Comparison of ENCODE assay signal across 8 cellular contexts in the genomic region with DNA sequence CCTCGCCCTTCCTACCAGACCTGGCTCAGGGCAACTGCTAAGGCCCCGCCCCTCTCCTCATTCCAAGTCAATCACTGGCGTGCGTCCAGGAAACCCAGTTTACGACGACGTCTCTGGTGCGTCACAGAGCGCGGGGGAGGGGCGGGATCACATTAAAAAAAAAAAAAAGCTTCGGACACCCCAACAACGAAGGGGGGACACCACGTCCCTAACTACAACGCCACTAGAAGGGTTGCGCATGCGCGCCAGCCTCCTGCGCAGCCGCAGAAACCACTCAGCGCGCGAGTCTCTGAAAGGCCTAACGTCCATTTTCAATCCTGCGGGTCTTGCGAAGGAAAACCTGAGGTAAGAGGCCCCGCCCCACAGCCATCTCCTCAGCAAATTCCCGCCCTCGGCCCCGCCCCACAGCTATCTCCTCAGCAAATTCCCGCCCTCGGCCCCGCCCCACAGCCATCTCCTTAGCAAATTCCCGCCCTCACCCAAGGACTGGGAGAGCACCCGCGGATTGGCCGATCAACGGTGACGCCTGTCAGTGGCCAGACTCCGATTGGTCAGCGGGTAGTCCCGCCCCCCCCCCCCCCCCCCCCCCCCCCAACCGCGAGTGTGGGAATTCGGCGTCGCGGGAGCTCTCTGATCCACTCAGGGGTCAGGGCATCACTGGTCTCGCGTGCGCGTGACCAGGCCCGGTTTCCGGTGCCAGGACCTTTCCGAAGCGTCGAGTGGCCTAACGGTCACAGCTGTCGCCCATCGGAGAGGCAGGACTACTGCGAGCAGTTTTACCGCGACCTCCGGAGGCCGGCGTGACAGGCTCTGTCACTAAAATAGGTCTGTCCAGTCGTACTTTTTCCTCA. TPM values are rescaled to one million over a fixed set of nuclear protein-coding genes. Genes with fewer than 3 reads are reported as not detected.
DNase-seq lines count a peak whose midpoint lies in the region; ATAC-seq, FAIRE-seq and TF ChIP-seq lines count a peak whose summit lies in the region.

A gene with protein sequence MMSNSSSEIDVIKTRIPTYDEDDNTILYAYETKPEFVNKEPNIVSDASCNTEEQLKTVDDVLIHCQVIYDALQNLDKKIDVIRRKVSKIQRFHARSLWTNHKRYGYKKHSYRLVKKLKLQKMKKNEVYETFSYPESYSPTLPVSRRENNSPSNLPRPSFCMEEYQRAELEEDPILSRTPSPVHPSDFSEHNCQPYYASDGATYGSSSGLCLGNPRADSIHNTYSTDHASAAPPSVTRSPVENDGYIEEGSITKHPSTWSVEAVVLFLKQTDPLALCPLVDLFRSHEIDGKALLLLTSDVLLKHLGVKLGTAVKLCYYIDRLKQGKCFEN (plus strand): TSS at position 638 of the 851 bp plus-strand sequence. CDS start 6,694 bp downstream, outside the sequence.

- peak within 1 kb of the TSS; percentile 44 to 82 (median 67) for H3K4me3 ChIP-seq in heart left ventricle
- peak within 1 kb of the TSS; percentile 25 to 49 (median 38) for H3K4me3 ChIP-seq in pancreas
- peak within 1 kb of the TSS; percentile 85 for H3K4me3 ChIP-seq in thoracic aorta

- H3K9me3 ChIP-seq in heart left ventricle = no peaks in the 10 kb centered on the region
- H3K9me3 ChIP-seq in pancreas = no peaks in the 10 kb centered on the region
- H3K9me3 ChIP-seq in thoracic aorta = no peaks in the 10 kb centered on the region

- WGBS in heart left ventricle, 4 donors = 0 to 47% (median 18%) methylated on average over 42 to 67 of the region's 67 CpGs
- WGBS in pancreas, 2 donors = 0 to 39% methylated on average over 55 to 66 of the region's 67 CpGs

- peak; percentile 45 for TF ChIP-seq POLR2A in H54 (IDR thresholded peaks at IDR 0.05; ENCODE audit: low read depth, low read length)
- peak in 1 of 2 donors; percentile 45 for TF ChIP-seq POLR2A in heart left ventricle (IDR thresholded peaks at IDR 0.05)

- ATAC-seq in heart left ventricle = peak; percentile 94 to 98 (median 98)
- peak; percentile 91 to 95 (median 93) for ATAC-seq in pancreas
- ATAC-seq in thoracic aorta (ENCODE audit: insufficient number of reproducible peaks, low FRiP score, low read depth) = peak; percentile 85

- peaks cover 0 to 16% (median 0%) of the 10 kb centered on the region in 9 donors for H3K27me3 ChIP-seq in heart left ventricle
- H3K27me3 ChIP-seq in pancreas = peaks cover 0 to 4% (median 0%) of the 10 kb centered on the region in 4 donors
- H3K27me3 ChIP-seq in thoracic aorta (replicated peaks; ENCODE audit: insufficient read depth) = no peaks in the 10 kb centered on the region

- H3K27ac ChIP-seq in heart left ventricle (peak within 1 kb of the TSS; percentile 69 to 93 (median 88)), pancreas (peak within 1 kb of the TSS; percentile 60 to 90 (median 79)), thoracic aorta (peak within 1 kb of the TSS; percentile 91 to 95)

- FAIRE-seq in H54 (lab: Jason Lieb, UNC) = peak; percentile 6
- FAIRE-seq in pancreas (lab: Jason Lieb, UNC) = peak; percentile 93

- intact Hi-C loops in heart left ventricle (cut with DNase I) = no loop called here
- intact Hi-C loops in pancreas (cut with DNase I) = no loop called here

- H3K4me1 ChIP-seq in heart left ventricle (peaks cover 0 to 11% (median 2%) of the 10 kb centered on the region in 12 donors), pancreas (peaks cover 0 to 7% (median 4%) of the 10 kb centered on the region in 3 donors), thoracic aorta (ENCODE audit: control insufficient read depth in 1 of 2, low read depth in 2 of 2) (peaks cover 0 to 9% of the 10 kb centered on the region in 2 donors)

- peak; percentile 98 for DNase-seq in DMS 273 (lab: John Stamatoyannopoulos, UW; ENCODE audit: unreplicated experiment)
- DNase-seq in H54 (ENCODE audit: insufficient read length, low spot score) = peak; percentile 30
- peak; percentile 98 for DNase-seq in NCI-H1092 (lab: John Stamatoyannopoulos, UW)
- DNase-seq in T-helper 1 cell = peak; percentile 69 to 88 (median 80)
- DNase-seq in amniotic stem cell (lab: John Stamatoyannopoulos, UW) = peak; percentile 91
- peak; percentile 96 to 98 (median 97) for DNase-seq in heart left ventricle
- DNase-seq in pancreas = peak; percentile 94 to 98 (median 97)
- peak; percentile 92 for DNase-seq in thoracic aorta (ENCODE audit: low spot score)

- TF ChIP-seq CTCF in heart left ventricle (IDR thresholded peaks at IDR 0.05) (no peak), pancreas (IDR thresholded peaks at IDR 0.05) (no peak), thoracic aorta (IDR thresholded peaks at IDR 0.05) (no peak)

- no peaks in the 10 kb centered on the region for H3K36me3 ChIP-seq in heart left ventricle
- no peaks in the 10 kb centered on the region for H3K36me3 ChIP-seq in pancreas
- H3K36me3 ChIP-seq in thoracic aorta = no peaks in the 10 kb centered on the region

RNA-seq across cellular contexts. Expression of the gene that starts here (rescaled TPM):
- total RNA-seq in heart left ventricle (1 to 10 TPM; 4.1 to 8.2 (median 7.1) TPM), pancreas (1 to 10 TPM; 3.8 to 6.1 (median 4.6) TPM), thoracic aorta (10 to 100 TPM in 1 of 2 donors, 1 to 10 TPM in 1; 5.6 to 20.1 TPM)
- polyA plus RNA-seq in heart left ventricle (1 to 10 TPM; 9.2 to 9.9 TPM), pancreas (10 to 100 TPM; 10.0 to 15.5 TPM)

Comparison
In these comparisons a context has a peak if more than half of its experiments do, and no peak if none do; other contexts are left out.
1. Peak in every context shown above with its lines: DNase-seq, ATAC-seq, H3K4me3 ChIP-seq and H3K27ac ChIP-seq.
2. DNase-seq: peak in every context shown above with its lines; median percentile 98 in DMS 273; 98 in NCI-H1092; 97 in heart left ventricle; 97 in pancreas; 92 in thoracic aorta; 91 in amniotic stem cell; 80 in T-helper 1 cell; 30 in H54.